ENCODE assay signal across 1 cellular context in the genomic region with DNA sequence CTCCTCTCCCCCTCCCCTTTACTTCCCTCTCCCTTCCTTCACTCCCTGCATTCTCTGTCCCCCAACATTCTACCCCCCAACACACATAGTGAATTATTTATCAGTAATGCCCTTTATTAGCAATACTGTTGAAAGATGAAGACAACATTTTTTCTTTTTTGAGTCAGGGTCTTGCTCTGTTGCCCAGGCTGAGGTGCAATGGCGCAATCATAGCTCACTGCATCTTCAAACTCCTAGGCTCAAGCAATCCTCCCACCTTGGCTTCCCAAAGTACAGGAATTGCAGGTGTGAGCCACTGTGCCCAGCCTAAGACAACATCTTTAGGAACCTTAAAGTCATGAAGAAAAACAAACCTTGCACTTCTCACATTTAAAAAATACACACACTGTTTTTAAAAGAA.
TF ChIP-seq lines count a peak whose summit lies in the region.

No MANE protein-coding gene starts in this region.

TF ChIP-seq in GM12878, 131 proteins besides CTCF, POLR2A, EP300 and RAD21 (continued from another document):
- TF ChIP-seq CUX1 (IDR thresholded peaks at IDR 0.05; ENCODE audit: insufficient replicate concordance, low read depth, low read length) (no peak), ZNF217 (IDR thresholded peaks at IDR 0.05) (no peak), YY1 (IDR thresholded peaks at IDR 0.05; ENCODE audit: low read depth, low read length) (no peak), SUZ12 (IDR thresholded peaks at IDR 0.05; ENCODE audit: unreplicated experiment) (no peak), SREBF2 (IDR thresholded peaks at IDR 0.05; ENCODE audit: low read length) (no peak), SPI1 (IDR thresholded peaks at IDR 0.05; ENCODE audit: borderline replicate concordance, insufficient read depth, low read depth, low read length) (no peak), MYB (IDR thresholded peaks at IDR 0.05; ENCODE audit: borderline replicate concordance, low read depth, low read length) (no peak), MXI1 (IDR thresholded peaks at IDR 0.05; ENCODE audit: low read depth, low read length) (no peak), MYC (IDR thresholded peaks at IDR 0.05; ENCODE audit: insufficient read depth, insufficient read length, insufficient replicate concordance, low read length, severe bottlenecking) (no peak), ATF7 (IDR thresholded peaks at IDR 0.05; ENCODE audit: low read depth) (no peak), LARP7 (IDR thresholded peaks at IDR 0.05) (no peak), TCF12 (IDR thresholded peaks at IDR 0.05; ENCODE audit: low read depth, low read length) (no peak)
- TF ChIP-seq, protein P1, sequence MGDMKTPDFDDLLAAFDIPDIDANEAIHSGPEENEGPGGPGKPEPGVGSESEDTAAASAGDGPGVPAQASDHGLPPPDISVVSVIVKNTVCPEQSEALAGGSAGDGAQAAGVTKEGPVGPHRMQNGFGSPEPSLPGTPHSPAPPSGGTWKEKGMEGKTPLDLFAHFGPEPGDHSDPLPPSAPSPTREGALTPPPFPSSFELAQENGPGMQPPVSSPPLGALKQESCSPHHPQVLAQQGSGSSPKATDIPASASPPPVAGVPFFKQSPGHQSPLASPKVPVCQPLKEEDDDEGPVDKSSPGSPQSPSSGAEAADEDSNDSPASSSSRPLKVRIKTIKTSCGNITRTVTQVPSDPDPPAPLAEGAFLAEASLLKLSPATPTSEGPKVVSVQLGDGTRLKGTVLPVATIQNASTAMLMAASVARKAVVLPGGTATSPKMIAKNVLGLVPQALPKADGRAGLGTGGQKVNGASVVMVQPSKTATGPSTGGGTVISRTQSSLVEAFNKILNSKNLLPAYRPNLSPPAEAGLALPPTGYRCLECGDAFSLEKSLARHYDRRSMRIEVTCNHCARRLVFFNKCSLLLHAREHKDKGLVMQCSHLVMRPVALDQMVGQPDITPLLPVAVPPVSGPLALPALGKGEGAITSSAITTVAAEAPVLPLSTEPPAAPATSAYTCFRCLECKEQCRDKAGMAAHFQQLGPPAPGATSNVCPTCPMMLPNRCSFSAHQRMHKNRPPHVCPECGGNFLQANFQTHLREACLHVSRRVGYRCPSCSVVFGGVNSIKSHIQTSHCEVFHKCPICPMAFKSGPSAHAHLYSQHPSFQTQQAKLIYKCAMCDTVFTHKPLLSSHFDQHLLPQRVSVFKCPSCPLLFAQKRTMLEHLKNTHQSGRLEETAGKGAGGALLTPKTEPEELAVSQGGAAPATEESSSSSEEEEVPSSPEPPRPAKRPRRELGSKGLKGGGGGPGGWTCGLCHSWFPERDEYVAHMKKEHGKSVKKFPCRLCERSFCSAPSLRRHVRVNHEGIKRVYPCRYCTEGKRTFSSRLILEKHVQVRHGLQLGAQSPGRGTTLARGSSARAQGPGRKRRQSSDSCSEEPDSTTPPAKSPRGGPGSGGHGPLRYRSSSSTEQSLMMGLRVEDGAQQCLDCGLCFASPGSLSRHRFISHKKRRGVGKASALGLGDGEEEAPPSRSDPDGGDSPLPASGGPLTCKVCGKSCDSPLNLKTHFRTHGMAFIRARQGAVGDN (IDR thresholded peaks at IDR 0.05) = no peak
- TF ChIP-seq, protein P2, sequence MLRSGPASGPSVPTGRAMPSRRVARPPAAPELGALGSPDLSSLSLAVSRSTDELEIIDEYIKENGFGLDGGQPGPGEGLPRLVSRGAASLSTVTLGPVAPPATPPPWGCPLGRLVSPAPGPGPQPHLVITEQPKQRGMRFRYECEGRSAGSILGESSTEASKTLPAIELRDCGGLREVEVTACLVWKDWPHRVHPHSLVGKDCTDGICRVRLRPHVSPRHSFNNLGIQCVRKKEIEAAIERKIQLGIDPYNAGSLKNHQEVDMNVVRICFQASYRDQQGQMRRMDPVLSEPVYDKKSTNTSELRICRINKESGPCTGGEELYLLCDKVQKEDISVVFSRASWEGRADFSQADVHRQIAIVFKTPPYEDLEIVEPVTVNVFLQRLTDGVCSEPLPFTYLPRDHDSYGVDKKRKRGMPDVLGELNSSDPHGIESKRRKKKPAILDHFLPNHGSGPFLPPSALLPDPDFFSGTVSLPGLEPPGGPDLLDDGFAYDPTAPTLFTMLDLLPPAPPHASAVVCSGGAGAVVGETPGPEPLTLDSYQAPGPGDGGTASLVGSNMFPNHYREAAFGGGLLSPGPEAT (IDR thresholded peaks at IDR 0.05; ENCODE audit: low read depth) = no peak
